Comparison of ENCODE assay signal across 25 cellular contexts in genomic region chr4:131339137-131339536, GRCh38.
"Had no signal": no experiment of that assay in that cellular context is flagged by ENCODE, and none has a peak within 500 bp of the region (broad histone marks: within the 10 kb centered on the region; RNA-seq: fewer than 3 reads in every experiment).

No MANE protein-coding gene starts in this region.

- H3K4me1 ChIP-seq: gastrocnemius medialis, psoas muscle, sigmoid colon, transverse colon, upper lobe of right lung, uterus had no signal

- H3K9me3 Mint-ChIP-seq: dendritic cell treated with granulocyte-macrophage colony-stimulating factor and Interleukin-4, amounts not matched to agents 40 ng/mL and 50 ng/mL, for 4 days; endodermal cell; memory B cell; stimulated activated memory B cell treated with anti-CD40 and anti-IgM and Interleukin-4, amounts not matched to agents 10 μg/mL and 1 μg/mL and 100 μg/mL, for 72 hours had no signal

- H3K9me3 ChIP-seq: gastrocnemius medialis, ovary, psoas muscle, sigmoid colon, thoracic aorta, transverse colon, upper lobe of right lung, uterus had no signal

- H3K4me3 ChIP-seq: gastrocnemius medialis, lung, ovary, psoas muscle, sigmoid colon, thoracic aorta, transverse colon, upper lobe of right lung, uterus had no signal

- H3K27ac ChIP-seq: epithelial cell of prostate, gastrocnemius medialis, ovary, psoas muscle, sigmoid colon, thoracic aorta, transverse colon, upper lobe of right lung, uterus had no signal

- H3K36me3 Mint-ChIP-seq: memory B cell; natural killer cell; stimulated activated memory B cell treated with anti-CD40 and anti-IgM and Interleukin-4, amounts not matched to agents 10 μg/mL and 1 μg/mL and 100 μg/mL, for 72 hours had no signal

- ATAC-seq: esophagus mucosa; gastrocnemius medialis; natural killer cell; psoas muscle; right cardiac atrium; stimulated activated memory B cell treated with anti-CD40 and anti-IgM and Interleukin-4, amounts not matched to agents 10 μg/mL and 1 μg/mL and 100 μg/mL, for 72 hours; stimulated activated naive CD8-positive, alpha-beta T cell treated with anti-CD3 and anti-CD28 coated beads, Interleukin-15, Interleukin-2, amounts not matched to agents 100 U/mL and 50 U/mL, for 24 hours; upper lobe of right lung had no signal

- H3K4me1 Mint-ChIP-seq: endodermal cell; memory B cell; natural killer cell; stimulated activated memory B cell treated with anti-CD40 and anti-IgM and Interleukin-4, amounts not matched to agents 10 μg/mL and 1 μg/mL and 100 μg/mL, for 72 hours had no signal

- H3K27me3 ChIP-seq: gastrocnemius medialis, ovary, sigmoid colon, transverse colon, upper lobe of right lung, uterus had no signal

- DNase-seq: effector CD8-positive, alpha-beta T cell; endodermal cell; foreskin fibroblast; gastrocnemius medialis; head of caudate nucleus; natural killer cell; occipital lobe; ovary; posterior cingulate gyrus; psoas muscle; right cardiac atrium; sigmoid colon; stimulated activated CD4-positive, alpha-beta T cell treated with anti-CD3 and anti-CD28 coated beads, Interleukin-2, amount 100 ng/mL, for 24 hours; stimulated activated CD4-positive, alpha-beta T cell treated with anti-CD3 and anti-CD28 coated beads, Interleukin-4, amount 100 ng/mL, for 24 hours; stimulated activated naive CD8-positive, alpha-beta T cell treated with anti-CD3 and anti-CD28 coated beads, Interleukin-15, Interleukin-2, amounts not matched to agents 100 U/mL and 50 U/mL, for 24 hours; transverse colon; upper lobe of right lung; uterus had no signal

- H3K36me3 ChIP-seq: gastrocnemius medialis, ovary, sigmoid colon, thoracic aorta, transverse colon, upper lobe of right lung, uterus had no signal

- H3K27ac Mint-ChIP-seq: dendritic cell treated with granulocyte-macrophage colony-stimulating factor and Interleukin-4, amounts not matched to agents 40 ng/mL and 50 ng/mL, for 4 days; endodermal cell; memory B cell; natural killer cell; stimulated activated memory B cell treated with anti-CD40 and anti-IgM and Interleukin-4, amounts not matched to agents 10 μg/mL and 1 μg/mL and 100 μg/mL, for 72 hours had no signal

- H3K27me3 Mint-ChIP-seq: dendritic cell treated with granulocyte-macrophage colony-stimulating factor and Interleukin-4, amounts not matched to agents 40 ng/mL and 50 ng/mL, for 4 days; memory B cell; stimulated activated memory B cell treated with anti-CD40 and anti-IgM and Interleukin-4, amounts not matched to agents 10 μg/mL and 1 μg/mL and 100 μg/mL, for 72 hours had no signal

- H3K4me3 Mint-ChIP-seq: dendritic cell treated with granulocyte-macrophage colony-stimulating factor and Interleukin-4, amounts not matched to agents 40 ng/mL and 50 ng/mL, for 4 days; endodermal cell; memory B cell; natural killer cell; stimulated activated memory B cell treated with anti-CD40 and anti-IgM and Interleukin-4, amounts not matched to agents 10 μg/mL and 1 μg/mL and 100 μg/mL, for 72 hours had no signal
